24 cellular contexts compared by ENCODE assay signal in the genomic region with DNA sequence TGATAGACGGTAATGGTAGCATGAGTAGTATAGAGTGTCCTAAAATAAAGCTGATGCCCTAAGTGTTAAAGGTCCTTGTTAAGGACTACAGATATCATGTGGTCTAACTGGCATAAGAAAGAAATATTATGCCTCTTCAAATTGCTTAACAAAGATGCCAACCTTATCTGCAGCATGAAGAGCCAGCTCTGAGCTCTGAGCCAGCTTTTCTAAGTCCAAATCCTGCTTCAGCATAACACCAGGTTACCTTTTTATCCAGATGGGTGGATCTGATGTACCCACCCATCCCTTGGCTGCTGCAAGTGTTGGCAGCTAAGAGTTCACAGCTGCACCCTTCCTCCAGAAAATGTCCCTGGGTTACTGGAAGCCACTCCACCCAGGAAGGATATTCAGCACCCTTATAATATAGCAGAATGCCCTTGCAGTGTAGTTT.
DNase-seq lines count a peak whose midpoint lies in the region; ATAC-seq and TF ChIP-seq lines count a peak whose summit lies in the region.
"Had no signal": no experiment of that assay in that cellular context is flagged by ENCODE, and none has a peak within 500 bp of the region (broad histone marks: within the 10 kb centered on the region; RNA-seq: fewer than 3 reads in every experiment).

No MANE protein-coding gene starts in this region.

- no peaks in the 10 kb centered on the region for H3K36me3 Mint-ChIP-seq in activated T-cell treated with anti-CD3 and anti-CD28 coated beads, Interleukin-2, amount 50 U/mL, for 72 hours (ENCODE audit: insufficient read depth in 2 of 2)
- H3K36me3 Mint-ChIP-seq in activated CD4-positive, alpha-beta memory T cell treated with anti-CD3 and anti-CD28 coated beads, Interleukin-2, amount 10 ng/mL, durations not matched to agents 7 days and 5 days (ENCODE audit: low read depth): no peaks in the 10 kb centered on the region
- H3K36me3 Mint-ChIP-seq: CD14-positive monocyte had no signal

- H3K4me1 ChIP-seq in heart left ventricle (peaks cover 0 to 19% (median 5%) of the 10 kb centered on the region in 12 donors), left ventricle myocardium inferior (peaks cover 30% of the 10 kb centered on the region), psoas muscle (peaks cover 4% of the 10 kb centered on the region)
- H3K4me1 ChIP-seq: A549; BE2C; BLaER1 treated with 17β-estradiol and CSF1 and Interleukin-3, amounts not matched to agents 10 nM and 100 nM had no signal

- intact Hi-C loops in Right ventricle myocardium inferior (cut with DNase I) (loop anchor here (5.0 kb wide), 1 partner anchor 79 kb away; no protein-coding TSS in a partner anchor), cardiac septum (cut with DNase I) (no loop called here), heart left ventricle (cut with DNase I) (loop anchor here in 1 of 10 donors (5.0 kb wide), 1 partner anchor 79 kb away; no protein-coding TSS in a partner anchor), left ventricle myocardium inferior (cut with micrococcal nuclease) (no loop called here), psoas muscle (cut with DNase I) (no loop called here)

- no peaks in the 10 kb centered on the region for H3K4me1 Mint-ChIP-seq in activated T-cell treated with anti-CD3 and anti-CD28 coated beads, Interleukin-2, amount 50 U/mL, for 72 hours (ENCODE audit: low read depth)
- H3K4me1 Mint-ChIP-seq in activated CD4-positive, alpha-beta memory T cell treated with anti-CD3 and anti-CD28 coated beads, Interleukin-2, amount 10 ng/mL, durations not matched to agents 7 days and 5 days: no peaks in the 10 kb centered on the region
- H3K4me1 Mint-ChIP-seq: CD14-positive monocyte; CD8-positive, alpha-beta memory T cell had no signal

- H3K4me3 Mint-ChIP-seq in activated T-cell treated with anti-CD3 and anti-CD28 coated beads, Interleukin-2, amount 50 U/mL, for 72 hours: no peak overlapping the region
- no peak overlapping the region for H3K4me3 Mint-ChIP-seq in activated CD4-positive, alpha-beta memory T cell treated with anti-CD3 and anti-CD28 coated beads, Interleukin-2, amount 10 ng/mL, durations not matched to agents 7 days and 5 days
- H3K4me3 Mint-ChIP-seq: CD14-positive monocyte; CD4-positive, alpha-beta T cell; CD8-positive, alpha-beta memory T cell; H9 had no signal

- 59 to 67% (median 65%) methylated on average over 1 of the region's 1 CpG for WGBS in heart left ventricle, 4 donors
- WGBS in psoas muscle, 3 donors: 29 to 50% (median 30%) methylated on average over 1 of the region's 1 CpG

- no peaks in the 10 kb centered on the region for H3K36me3 ChIP-seq in heart left ventricle
- H3K36me3 ChIP-seq in left ventricle myocardium inferior: no peaks in the 10 kb centered on the region
- H3K36me3 ChIP-seq in psoas muscle (ENCODE audit: insufficient read depth in 1 of 2, low read depth in 1 of 2): no peaks in the 10 kb centered on the region
- H3K36me3 ChIP-seq: BE2C; BLaER1 treated with 17β-estradiol and CSF1 and Interleukin-3, amounts not matched to agents 10 nM and 100 nM had no signal

- TF ChIP-seq CTCF in heart left ventricle (IDR thresholded peaks at IDR 0.05) (no peak), left ventricle myocardium inferior (IDR thresholded peaks at IDR 0.05; ENCODE audit: borderline replicate concordance) (no peak), psoas muscle (IDR thresholded peaks at IDR 0.05) (no peak)

- peak overlapping the region in 8 of 12 donors; percentile 3 to 61 (median 52) for H3K27ac ChIP-seq in heart left ventricle
- peak overlapping the region; percentile 75 for H3K27ac ChIP-seq in left ventricle myocardium inferior (replicated peaks)
- no peak overlapping the region for H3K27ac ChIP-seq in psoas muscle
- H3K27ac ChIP-seq: A549; BLaER1 treated with 17β-estradiol and CSF1 and Interleukin-3, amounts not matched to agents 10 nM and 100 nM; GM23248 had no signal

- peaks cover 2 to 5% of the 10 kb centered on the region in 2 donors for H3K9me3 Mint-ChIP-seq in activated T-cell treated with anti-CD3 and anti-CD28 coated beads, Interleukin-2, amount 50 U/mL, for 72 hours
- H3K9me3 Mint-ChIP-seq in activated CD4-positive, alpha-beta memory T cell treated with anti-CD3 and anti-CD28 coated beads, Interleukin-2, amount 10 ng/mL, durations not matched to agents 7 days and 5 days: peaks cover 3% of the 10 kb centered on the region
- H3K9me3 Mint-ChIP-seq: H9 had no signal

- CTCF ChIA-PET in activated CD4-positive, alpha-beta memory T cell treated with anti-CD3 and anti-CD28 coated beads, Interleukin-2, amount 10 ng/mL, durations not matched to agents 7 days and 5 days (lab: Charles Lee): no interaction called here

- H3K4me3 ChIP-seq in heart left ventricle: no peak overlapping the region
- peak overlapping the region; percentile 11 for H3K4me3 ChIP-seq in left ventricle myocardium inferior
- H3K4me3 ChIP-seq in psoas muscle: no peak overlapping the region
- H3K4me3 ChIP-seq: A549; BLaER1 treated with 17β-estradiol and CSF1 and Interleukin-3, amounts not matched to agents 10 nM and 100 nM; GM12878; GM23248 had no signal

- ATAC-seq in Right ventricle myocardium inferior (peak; percentile 94), heart left ventricle (peak; percentile 70 to 97 (median 90)), psoas muscle (peak in 3 of 4 donors; percentile 19 to 57 (median 36))
- no peak for ATAC-seq in activated T-cell treated with anti-CD3 and anti-CD28 coated beads, Interleukin-2, amount 50 U/mL, for 72 hours (replicated peaks in 1 of 2)
- ATAC-seq: A549, GM12878, HCT116 had no signal

- TF ChIP-seq POLR2A in heart left ventricle (IDR thresholded peaks at IDR 0.05): no peak

- H3K27me3 ChIP-seq in heart left ventricle: no peaks in the 10 kb centered on the region
- H3K27me3 ChIP-seq in left ventricle myocardium inferior (ENCODE audit: low read depth): no peaks in the 10 kb centered on the region
- H3K27me3 ChIP-seq in psoas muscle (ENCODE audit: insufficient read depth in 3 of 3, low read length in 2 of 3): no peaks in the 10 kb centered on the region
- H3K27me3 ChIP-seq: BE2C; BLaER1 treated with 17β-estradiol and CSF1 and Interleukin-3, amounts not matched to agents 10 nM and 100 nM had no signal

- H3K27me3 Mint-ChIP-seq in activated T-cell treated with anti-CD3 and anti-CD28 coated beads, Interleukin-2, amount 50 U/mL, for 72 hours (ENCODE audit: low read depth): no peaks in the 10 kb centered on the region
- no peaks in the 10 kb centered on the region for H3K27me3 Mint-ChIP-seq in activated CD4-positive, alpha-beta memory T cell treated with anti-CD3 and anti-CD28 coated beads, Interleukin-2, amount 10 ng/mL, durations not matched to agents 7 days and 5 days
- H3K27me3 Mint-ChIP-seq: CD4-positive, alpha-beta T cell; CD8-positive, alpha-beta memory T cell had no signal

- POLR2A ChIA-PET in activated CD4-positive, alpha-beta memory T cell treated with anti-CD3 and anti-CD28 coated beads, Interleukin-2, amount 10 ng/mL, durations not matched to agents 7 days and 5 days (lab: Charles Lee): no interaction called here

- peak; percentile 53 for DNase-seq in Right ventricle myocardium inferior (ENCODE audit: missing footprints)
- DNase-seq in cardiac septum (ENCODE audit: low spot score): no peak
- DNase-seq in heart left ventricle: peak in 3 of 5 donors; percentile 17 to 61 (median 51)
- DNase-seq in left ventricle myocardium inferior: peak; percentile 22
- no peak for DNase-seq in psoas muscle
- no peak for DNase-seq in activated T-cell treated with anti-CD3 and anti-CD28 coated beads, Interleukin-2, amount 50 U/mL, for 72 hours
- no peak for DNase-seq in activated CD4-positive, alpha-beta memory T cell treated with anti-CD3 and anti-CD28 coated beads, Interleukin-2, amount 10 ng/mL, durations not matched to agents 7 days and 5 days
- DNase-seq: 8988T; ACHN; AML-193; BE2C; CD4-positive, alpha-beta T cell; CD8-positive, alpha-beta memory T cell; DMS 273 treated with DMSO at 0.1 percent for 48 hours; DMS79; EL; GDM1; GM23248; H9 had no signal

- H3K9me3 ChIP-seq in heart left ventricle (no peaks in the 10 kb centered on the region), left ventricle myocardium inferior (replicated peaks) (no peaks in the 10 kb centered on the region), psoas muscle (no peaks in the 10 kb centered on the region)
- H3K9me3 ChIP-seq: A549; BE2C; BLaER1 treated with 17β-estradiol and CSF1 and Interleukin-3, amounts not matched to agents 10 nM and 100 nM had no signal

- no peak overlapping the region for H3K27ac Mint-ChIP-seq in activated T-cell treated with anti-CD3 and anti-CD28 coated beads, Interleukin-2, amount 50 U/mL, for 72 hours
- H3K27ac Mint-ChIP-seq in activated CD4-positive, alpha-beta memory T cell treated with anti-CD3 and anti-CD28 coated beads, Interleukin-2, amount 10 ng/mL, durations not matched to agents 7 days and 5 days: no peak overlapping the region
- H3K27ac Mint-ChIP-seq: CD14-positive monocyte; CD4-positive, alpha-beta T cell; CD8-positive, alpha-beta memory T cell; H9 had no signal

Comparison
In these comparisons a context has a peak if more than half of its experiments do, and no peak if none do; other contexts are left out.
1. DNase-seq: peak in Right ventricle myocardium inferior (single experiment), heart left ventricle (3 of 5) and left ventricle myocardium inferior (single experiment); none in cardiac septum (single experiment), psoas muscle (0 of 2), activated T-cell treated with anti-CD3 and anti-CD28 coated beads, Interleukin-2, amount 50 U/mL, for 72 hours (0 of 2) and activated CD4-positive, alpha-beta memory T cell treated with anti-CD3 and anti-CD28 coated beads, Interleukin-2, amount 10 ng/mL, durations not matched to agents 7 days and 5 days (single experiment).
2. ATAC-seq: peak in Right ventricle myocardium inferior (single experiment), heart left ventricle (4 of 4) and psoas muscle (3 of 4); none in activated T-cell treated with anti-CD3 and anti-CD28 coated beads, Interleukin-2, amount 50 U/mL, for 72 hours (0 of 2).